In the genomic region with DNA sequence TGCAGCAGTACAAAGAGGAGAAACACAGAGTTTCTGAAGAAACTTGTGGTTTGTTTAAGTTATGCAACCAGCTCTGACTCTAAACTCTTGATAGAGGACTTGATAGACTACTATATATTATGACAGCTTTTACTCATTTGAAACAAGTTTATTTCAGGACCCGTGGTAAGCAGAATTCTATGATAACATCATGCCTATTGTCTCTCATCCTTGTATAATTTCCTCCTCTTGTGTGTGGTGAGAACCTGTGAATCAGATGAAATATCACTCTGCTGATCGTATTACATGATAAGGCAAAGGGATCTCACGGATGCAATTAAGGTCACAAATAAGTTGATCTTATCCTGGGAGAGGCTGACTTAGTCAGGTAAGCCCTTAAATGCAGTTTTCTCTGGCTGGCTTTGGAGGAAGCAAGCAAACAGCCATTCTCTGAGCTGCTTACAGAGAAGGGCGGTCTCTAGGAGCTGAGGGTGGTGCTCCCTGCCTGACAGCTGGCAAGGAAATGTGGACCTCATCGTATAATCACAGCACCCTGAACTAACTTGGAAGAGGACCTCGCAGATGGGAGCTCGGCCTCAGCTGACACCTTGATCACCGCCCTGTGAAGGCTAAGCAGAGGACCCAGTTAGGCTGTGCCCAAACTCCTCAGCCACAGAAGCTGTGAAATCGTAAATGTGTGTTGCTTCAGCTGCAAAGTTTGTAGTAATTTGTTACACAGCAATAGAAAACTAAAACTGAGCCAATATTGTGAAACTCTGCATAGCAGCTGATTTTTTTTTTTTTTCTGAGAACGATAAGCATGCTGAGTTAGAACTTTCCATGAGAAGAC, we compare ENCODE assay signal across 11 cellular contexts.
DNase-seq lines count a peak whose midpoint lies in the region; ATAC-seq and TF ChIP-seq lines count a peak whose summit lies in the region.
"Had no signal": no experiment of that assay in that cellular context is flagged by ENCODE, and none has a peak within 500 bp of the region (broad histone marks: within the 10 kb centered on the region; RNA-seq: fewer than 3 reads in every experiment).

No MANE protein-coding gene starts in this region.

- H3K4me1 Mint-ChIP-seq in MCF 10A (ENCODE audit: insufficient read depth, unreplicated experiment), result no peaks in the 10 kb centered on the region
- H3K4me1 Mint-ChIP-seq in immature natural killer cell, result peaks cover 0 to 6% of the 10 kb centered on the region in 2 donors
- H3K4me1 Mint-ChIP-seq: B cell had no signal

- H3K4me1 ChIP-seq in breast epithelium, result no peaks in the 10 kb centered on the region
- H3K4me1 ChIP-seq in esophagus (ENCODE audit: control insufficient read depth in 2 of 2, insufficient read depth in 2 of 2, low read length in 1 of 2), result no peaks in the 10 kb centered on the region
- H3K4me1 ChIP-seq in mucosa of descending colon (ENCODE audit: low read depth), result peaks cover 9% of the 10 kb centered on the region

- H3K4me3 Mint-ChIP-seq in MCF 10A (ENCODE audit: unreplicated experiment) (no peak overlapping the region), immature natural killer cell (no peak overlapping the region)
- H3K4me3 Mint-ChIP-seq: B cell had no signal

- no peaks in the 10 kb centered on the region for H3K36me3 ChIP-seq in breast epithelium
- no peaks in the 10 kb centered on the region for H3K36me3 ChIP-seq in esophagus (ENCODE audit: control insufficient read depth in 2 of 2, insufficient read depth in 2 of 2, low read length in 1 of 2)
- no peaks in the 10 kb centered on the region for H3K36me3 ChIP-seq in mucosa of descending colon (ENCODE audit: low read depth)
- H3K36me3 ChIP-seq in brain microvascular endothelial cell (replicated peaks), result no peaks in the 10 kb centered on the region

- H3K27ac Mint-ChIP-seq in MCF 10A (ENCODE audit: low read depth, unreplicated experiment), result no peak overlapping the region
- no peak overlapping the region for H3K27ac Mint-ChIP-seq in immature natural killer cell
- H3K27ac Mint-ChIP-seq: B cell had no signal

- ATAC-seq in mucosa of descending colon, result peak; percentile 97

- in situ Hi-C loops in brain microvascular endothelial cell (cut with HindIII; ENCODE audit: low pct_ligation_motif_present, low sequenced_read_pairs), result no loop called here

- no peaks in the 10 kb centered on the region for H3K27me3 Mint-ChIP-seq in MCF 10A (ENCODE audit: insufficient read depth, unreplicated experiment)
- H3K27me3 Mint-ChIP-seq in immature natural killer cell (ENCODE audit: low read depth in 3 of 3), result peaks cover 0 to 2% (median 1%) of the 10 kb centered on the region in 3 donors
- H3K27me3 Mint-ChIP-seq: B cell had no signal

- H3K9me3 Mint-ChIP-seq in MCF 10A (ENCODE audit: unreplicated experiment), result no peaks in the 10 kb centered on the region
- peaks cover 0 to 2% (median under 1%) of the 10 kb centered on the region in 6 donors for H3K9me3 Mint-ChIP-seq in immature natural killer cell

- TF ChIP-seq CTCF in breast epithelium (IDR thresholded peaks at IDR 0.05) (no peak), MCF 10A (IDR thresholded peaks at IDR 0.05; ENCODE audit: unreplicated experiment) (no peak), mucosa of descending colon (IDR thresholded peaks at IDR 0.05) (no peak), brain microvascular endothelial cell (IDR thresholded peaks at IDR 0.05; ENCODE audit: low read depth, low read length, missing control alignments) (no peak)

- intact Hi-C loops in breast epithelium (cut with DNase I; ENCODE audit: low total_unique reads), result no loop called here
- intact Hi-C loops in MCF 10A (cut with micrococcal nuclease), result no loop called here
- intact Hi-C loops in mucosa of descending colon (cut with DNase I, micrococcal nuclease), result no loop called here

- no peak for DNase-seq in breast epithelium (ENCODE audit: low spot score in 2 of 2)
- no peak for DNase-seq in MCF 10A (ENCODE audit: unreplicated experiment)
- DNase-seq in mucosa of descending colon, result peak; percentile 38 to 53 (median 46)
- DNase-seq in iPS-NIHi7 (ENCODE audit: extremely low spot score), result no peak
- DNase-seq in NOMO-1 treated with DMSO at 0.1 percent for 48 hours (lab: John Stamatoyannopoulos, UW; ENCODE audit: unreplicated experiment), result no peak
- no peak for DNase-seq in brain microvascular endothelial cell
- DNase-seq in immature natural killer cell, result no peak
- DNase-seq: NCI-H187 treated with DMSO at 0.1 percent for 48 hours, T1000 had no signal

- H3K4me3 ChIP-seq in breast epithelium (peak overlapping the region in 1 of 3 donors; percentile 47), esophagus (ENCODE audit: low read depth in 1 of 2, low read length in 2 of 2) (no peak overlapping the region), mucosa of descending colon (no peak overlapping the region), brain microvascular endothelial cell (ENCODE audit: low read depth, low read length) (no peak overlapping the region)

- CTCF ChIA-PET in MCF 10A (lab: Yijun Ruan, JAX), result interaction anchor here (0.7 to 1.1 kb wide), 3 partner anchors 57 to 675 kb away, joined by 3 to 4 read pairs (median 3); no protein-coding TSS in a partner anchor

- H3K27ac ChIP-seq in breast epithelium, result peak overlapping the region; percentile 37 to 81
- peak overlapping the region; percentile 8 to 21 for H3K27ac ChIP-seq in esophagus (ENCODE audit: low read depth in 2 of 2, low read length in 1 of 2)
- H3K27ac ChIP-seq in brain microvascular endothelial cell, result no peak overlapping the region

- POLR2A ChIA-PET in MCF 10A (lab: Yijun Ruan, JAX), result interaction anchor here (1.6 kb wide), 1 partner anchor 13 kb away, joined by 4 read pairs; no protein-coding TSS in a partner anchor

- no peak for TF ChIP-seq POLR2A in breast epithelium (IDR thresholded peaks at IDR 0.05)

- H3K9me3 ChIP-seq in breast epithelium (no peaks in the 10 kb centered on the region), esophagus (ENCODE audit: control insufficient read depth in 2 of 2, insufficient read depth in 1 of 2, low read depth in 1 of 2, low read length in 1 of 2) (no peaks in the 10 kb centered on the region), mucosa of descending colon (no peaks in the 10 kb centered on the region)

- WGBS in esophagus, 2 donors, result 58 to 61% methylated on average over 10 of the region's 10 CpGs

- BruUV-seq in MCF 10A (replicated peaks; lab: Mats Ljungman, UMichigan), result no TSS peak

- H3K27me3 ChIP-seq in breast epithelium (no peaks in the 10 kb centered on the region), esophagus (ENCODE audit: control insufficient read depth in 1 of 2, insufficient read depth in 2 of 2, low read length in 2 of 2) (no peaks in the 10 kb centered on the region), brain microvascular endothelial cell (replicated peaks) (no peaks in the 10 kb centered on the region)

- H3K36me3 Mint-ChIP-seq in MCF 10A (ENCODE audit: insufficient read depth, unreplicated experiment) (no peaks in the 10 kb centered on the region), immature natural killer cell (peaks cover 0 to 4% (median 0%) of the 10 kb centered on the region in 3 donors)

Comparison
In these comparisons a context has a peak if more than half of its experiments do, and no peak if none do; other contexts are left out.
1. DNase-seq: peak in mucosa of descending colon (3 of 3); none in breast epithelium (0 of 2), MCF 10A (single experiment), iPS-NIHi7 (single experiment), NOMO-1 treated with DMSO at 0.1 percent for 48 hours (single experiment), brain microvascular endothelial cell (single experiment) and immature natural killer cell (0 of 3).